In genomic region chr2:239601201-239601851, GRCh38 we compare ENCODE assay signal across 21 cellular contexts.
A peak's percentile ranks its signal among the peaks of the same experiment; 100 is the strongest.
DNase-seq lines count a peak whose midpoint lies in the region; ATAC-seq and TF ChIP-seq lines count a peak whose summit lies in the region.
"Had no signal": no experiment of that assay in that cellular context is flagged by ENCODE, and none has a peak within 500 bp of the region (broad histone marks: within the 10 kb centered on the region; RNA-seq: fewer than 3 reads in every experiment).

No MANE protein-coding gene starts in this region.

- no peaks in the 10 kb centered on the region for H3K4me1 ChIP-seq in body of pancreas
- H3K4me1 ChIP-seq in mucosa of descending colon (ENCODE audit: low read depth) = no peaks in the 10 kb centered on the region
- no peaks in the 10 kb centered on the region for H3K4me1 ChIP-seq in vagina
- H3K4me1 ChIP-seq: right lobe of liver had no signal

- peaks cover 34 to 45% of the 10 kb centered on the region in 2 donors for H3K4me1 Mint-ChIP-seq in natural killer cell
- peaks cover 23 to 28% of the 10 kb centered on the region in 2 donors for H3K4me1 Mint-ChIP-seq in natural killer cell treated with Interleukin-12 subunit alpha and Interleukin-12 subunit beta and Interleukin-15 and Interleukin-18, amount 100 ng/mL, for 72 hours (ENCODE audit: low read depth in 2 of 2)

- no peak overlapping the region for H3K4me3 ChIP-seq in body of pancreas
- H3K4me3 ChIP-seq in mucosa of descending colon = no peak overlapping the region
- H3K4me3 ChIP-seq in vagina = no peak overlapping the region
- H3K4me3 ChIP-seq: right lobe of liver had no signal

- H3K27me3 ChIP-seq in body of pancreas (no peaks in the 10 kb centered on the region), vagina (no peaks in the 10 kb centered on the region)
- H3K27me3 ChIP-seq: right lobe of liver had no signal

- WGBS in body of pancreas, 2 donors = 62 to 64% methylated on average over 12 to 15 of the region's 15 CpGs

- no peak for TF ChIP-seq POLR2A in body of pancreas (IDR thresholded peaks at IDR 0.05)
- TF ChIP-seq POLR2A in vagina (IDR thresholded peaks at IDR 0.05) = no peak

- H3K9me3 ChIP-seq in body of pancreas (peaks cover 0 to 6% (median 0%) of the 10 kb centered on the region in 3 donors), mucosa of descending colon (no peaks in the 10 kb centered on the region), vagina (no peaks in the 10 kb centered on the region)
- H3K9me3 ChIP-seq: right lobe of liver had no signal

- TF ChIP-seq CTCF in natural killer cell (IDR thresholded peaks at IDR 0.05) (no peak), body of pancreas (IDR thresholded peaks at IDR 0.05) (no peak), mucosa of descending colon (IDR thresholded peaks at IDR 0.05) (no peak), vagina (IDR thresholded peaks at IDR 0.05) (no peak)

- no peak for ATAC-seq in natural killer cell
- ATAC-seq in natural killer cell treated with Interleukin-12 subunit alpha and Interleukin-12 subunit beta and Interleukin-15 and Interleukin-18, amount 100 ng/mL, for 72 hours = no peak
- no peak for ATAC-seq in body of pancreas
- ATAC-seq in mucosa of descending colon = no peak
- no peak for ATAC-seq in GM19467 (IDR thresholded peaks at IDR 0.05; ENCODE audit: unreplicated experiment)
- ATAC-seq: right lobe of liver had no signal

- DNase-seq in natural killer cell = peak; percentile 13
- no peak for DNase-seq in natural killer cell treated with Interleukin-12 subunit alpha and Interleukin-12 subunit beta and Interleukin-15 and Interleukin-18, amount 100 ng/mL, for 72 hours (ENCODE audit: low spot score)
- peak in 3 of 4 donors; percentile 0 to 5 (median 4) for DNase-seq in body of pancreas
- DNase-seq in mucosa of descending colon = peak in 2 of 3 donors; percentile 9 to 22
- peak; percentile 72 to 90 for DNase-seq in vagina (ENCODE audit: extremely low spot score in 2 of 2)
- no peak for DNase-seq in RKO (ENCODE audit: low spot score)
- no peak for DNase-seq in HUDEP-2 (lab: John Stamatoyannopoulos, UW; ENCODE audit: unreplicated experiment in 76 of 76)
- DNase-seq: COR-L47; cortex of kidney; EL; foreskin fibroblast; hippocampal formation; Karpas-422; midbrain; NCI-H1048; NCI-H2029; NK-92 treated with Interleukin-12 subunit alpha and Interleukin-12 subunit beta, amount 100 ng/mL, for 24 hours; RPMI8226; stimulated activated CD4-positive, alpha-beta T cell treated with anti-CD3 and anti-CD28 coated beads, Interleukin-2, amount 100 ng/mL, for 24 hours had no signal

- intact Hi-C loops in natural killer cell (cut with micrococcal nuclease) = no loop called here
- intact Hi-C loops in body of pancreas (cut with DNase I) = no loop called here
- intact Hi-C loops in mucosa of descending colon (cut with DNase I, micrococcal nuclease) = no loop called here
- intact Hi-C loops in vagina (cut with DNase I) = no loop called here

- H3K4me3 Mint-ChIP-seq in natural killer cell = peak overlapping the region; percentile 25
- no peak overlapping the region for H3K4me3 Mint-ChIP-seq in natural killer cell treated with Interleukin-12 subunit alpha and Interleukin-12 subunit beta and Interleukin-15 and Interleukin-18, amount 100 ng/mL, for 72 hours

- H3K27ac Mint-ChIP-seq in natural killer cell = peak overlapping the region in 1 of 2 donors; percentile 82
- no peak overlapping the region for H3K27ac Mint-ChIP-seq in natural killer cell treated with Interleukin-12 subunit alpha and Interleukin-12 subunit beta and Interleukin-15 and Interleukin-18, amount 100 ng/mL, for 72 hours

- H3K27ac ChIP-seq in body of pancreas = no peak overlapping the region
- no peak overlapping the region for H3K27ac ChIP-seq in vagina
- H3K27ac ChIP-seq: right lobe of liver had no signal

- H3K27me3 Mint-ChIP-seq in natural killer cell (ENCODE audit: low read depth in 2 of 2) = no peaks in the 10 kb centered on the region
- H3K27me3 Mint-ChIP-seq in natural killer cell treated with Interleukin-12 subunit alpha and Interleukin-12 subunit beta and Interleukin-15 and Interleukin-18, amount 100 ng/mL, for 72 hours = no peaks in the 10 kb centered on the region

- H3K36me3 ChIP-seq in body of pancreas (replicated peaks in 1 of 2; ENCODE audit: insufficient read depth in 1 of 2, low read depth in 2 of 2) (no peaks in the 10 kb centered on the region), mucosa of descending colon (ENCODE audit: low read depth) (no peaks in the 10 kb centered on the region), vagina (no peaks in the 10 kb centered on the region)
- H3K36me3 ChIP-seq: right lobe of liver had no signal

- H3K36me3 Mint-ChIP-seq in natural killer cell = no peaks in the 10 kb centered on the region
- no peaks in the 10 kb centered on the region for H3K36me3 Mint-ChIP-seq in natural killer cell treated with Interleukin-12 subunit alpha and Interleukin-12 subunit beta and Interleukin-15 and Interleukin-18, amount 100 ng/mL, for 72 hours

- H3K9me3 Mint-ChIP-seq in natural killer cell = no peaks in the 10 kb centered on the region
- no peaks in the 10 kb centered on the region for H3K9me3 Mint-ChIP-seq in natural killer cell treated with Interleukin-12 subunit alpha and Interleukin-12 subunit beta and Interleukin-15 and Interleukin-18, amount 100 ng/mL, for 72 hours

Comparison
In these comparisons a context has a peak if more than half of its experiments do, and no peak if none do; other contexts are left out.
1. DNase-seq: peak in natural killer cell (single experiment), body of pancreas (3 of 4), mucosa of descending colon (2 of 3) and vagina (2 of 2); none in natural killer cell treated with Interleukin-12 subunit alpha and Interleukin-12 subunit beta and Interleukin-15 and Interleukin-18, amount 100 ng/mL, for 72 hours (single experiment), RKO (single experiment) and HUDEP-2 (0 of 76).